ENCODE assay signal across 9 cellular contexts in the genomic region with DNA sequence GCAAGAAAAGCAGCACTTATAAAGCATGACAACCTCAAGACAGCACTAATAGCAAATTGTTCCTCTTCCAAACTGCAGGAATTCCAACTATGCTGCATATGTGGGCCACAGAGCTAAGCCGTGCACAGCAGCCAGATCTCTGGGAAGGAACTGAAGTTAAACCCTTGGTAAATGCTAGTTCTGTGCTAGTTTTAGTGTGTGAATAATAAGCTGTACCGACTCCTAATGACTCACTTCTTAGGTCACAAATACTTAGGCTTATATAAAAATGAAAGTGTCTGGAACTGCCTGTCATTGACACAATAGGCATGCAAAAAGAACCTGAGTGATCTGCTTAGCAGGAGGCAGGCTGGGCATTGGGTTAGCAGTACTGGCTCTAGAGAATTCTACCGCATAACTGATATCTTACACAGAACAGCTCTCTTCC. TPM values are rescaled to one million over a fixed set of nuclear protein-coding genes. Genes with fewer than 3 reads are reported as not detected.
A peak's percentile ranks its signal among the peaks of the same experiment; 100 is the strongest.
DNase-seq lines count a peak whose midpoint lies in the region; ATAC-seq and TF ChIP-seq lines count a peak whose summit lies in the region.
"Had no signal": no experiment of that assay in that cellular context is flagged by ENCODE, and none has a peak within 500 bp of the region (broad histone marks: within the 10 kb centered on the region; RNA-seq: fewer than 3 reads in every experiment).

No MANE protein-coding gene starts in this region.

- no peaks in the 10 kb centered on the region for H3K36me3 ChIP-seq in cardiac muscle cell
- no peaks in the 10 kb centered on the region for H3K36me3 ChIP-seq in BE2C

- CTCF ChIA-PET in RWPE1 (lab: Yijun Ruan, JAX): interaction anchor here (0.6 kb wide), 1 partner anchor 586 kb away, joined by 3 read pairs; no protein-coding TSS in a partner anchor

- POLR2A ChIA-PET in RWPE1 (lab: Yijun Ruan, JAX; ENCODE audit: low non-redundant PET): no interaction called here

- H3K27me3 ChIP-seq in cardiac muscle cell (no peaks in the 10 kb centered on the region), BE2C (no peaks in the 10 kb centered on the region)

- no peak overlapping the region for H3K4me3 ChIP-seq in cardiac muscle cell
- H3K4me3 ChIP-seq in BE2C (ENCODE audit: low read depth, low read length): no peak overlapping the region

- H3K9me3 ChIP-seq in cardiac muscle cell (ENCODE audit: low read depth) (no peaks in the 10 kb centered on the region), BE2C (no peaks in the 10 kb centered on the region)

- peak; percentile 92 for DNase-seq in EH (ENCODE audit: low read depth)
- DNase-seq in RWPE1 (ENCODE audit: low spot score): peak; percentile 12
- peak; percentile 48 to 77 for DNase-seq in cardiac muscle cell (ENCODE audit: low read depth in 1 of 2, low spot score in 1 of 2)
- DNase-seq in putamen (ENCODE audit: low spot score): peak; percentile 64
- DNase-seq in BE2C: no peak
- no peak for DNase-seq in NCI-H1417 treated with DMSO at 0.1 percent for 48 hours (lab: John Stamatoyannopoulos, UW)
- DNase-seq: NCI-H1694 had no signal

- H3K4me1 ChIP-seq in cardiac muscle cell (ENCODE audit: low read depth): peaks cover 6% of the 10 kb centered on the region
- H3K4me1 ChIP-seq in BE2C: peaks cover 9% of the 10 kb centered on the region

- TF ChIP-seq CTCF in RWPE1 (conservative IDR thresholded peaks at IDR 0.05; ENCODE audit: low read depth) (no peak), cardiac muscle cell (IDR thresholded peaks at IDR 0.05; ENCODE audit: low read depth, low read length) (no peak), BE2C (IDR thresholded peaks at IDR 0.05; ENCODE audit: low read depth, low read length) (no peak)

- ATAC-seq in GM18870 (IDR thresholded peaks at IDR 0.05; ENCODE audit: unreplicated experiment): no peak
- ATAC-seq in GM18520 (IDR thresholded peaks at IDR 0.05; ENCODE audit: unreplicated experiment): no peak

- H3K27ac ChIP-seq in RWPE1: peak overlapping the region; percentile 57; the same call in 1 of the 2 replicates
- peak overlapping the region; percentile 52 for H3K27ac ChIP-seq in cardiac muscle cell

RNA-seq across cellular contexts. Expression of a gene that starts 21.2 kb away (rescaled TPM):
- 56.9 and 101 TPM in 2 replicates for total RNA-seq in cardiac muscle cell
- 108 and 140 TPM in 2 replicates for polyA plus RNA-seq in cardiac muscle cell
- 174 TPM for polyA plus RNA-seq in BE2C (2012; ENCODE audit: insufficient read depth, insufficient read length, low read depth)

RNA-seq across cellular contexts. Expression of a gene that starts 47.1 kb away (rescaled TPM):
- total RNA-seq in cardiac muscle cell: 49.4 and 55.5 TPM in 2 replicates
- polyA plus RNA-seq in cardiac muscle cell: 66.2 and 72.8 TPM in 2 replicates
- 71.1 TPM for polyA plus RNA-seq in BE2C (2012; ENCODE audit: insufficient read depth, insufficient read length, low read depth)

Comparison
In these comparisons a context has a peak if more than half of its experiments do, and no peak if none do; other contexts are left out.
1. DNase-seq: peak in EH (single experiment), RWPE1 (single experiment), cardiac muscle cell (2 of 2) and putamen (single experiment); none in BE2C (single experiment) and NCI-H1417 treated with DMSO at 0.1 percent for 48 hours (single experiment).